17 cellular contexts compared by ENCODE assay signal in genomic region chr2:201955702-201956141, GRCh38.
A peak's percentile ranks its signal among the peaks of the same experiment; 100 is the strongest.
DNase-seq lines count a peak whose midpoint lies in the region; TF ChIP-seq lines count a peak whose summit lies in the region.
"Had no signal": no experiment of that assay in that cellular context is flagged by ENCODE, and none has a peak within 500 bp of the region (broad histone marks: within the 10 kb centered on the region; RNA-seq: fewer than 3 reads in every experiment).

No MANE protein-coding gene starts in this region.

- no peaks in the 10 kb centered on the region for H3K27me3 ChIP-seq in uterus
- H3K27me3 ChIP-seq: adrenal gland, tibial nerve had no signal

- no peak for TF ChIP-seq POLR2A in uterus (IDR thresholded peaks at IDR 0.05)

- peak overlapping the region in 1 of 2 donors; percentile 49 for H3K27ac ChIP-seq in uterus
- H3K27ac ChIP-seq: adrenal gland had no signal

- peak; percentile 14 for DNase-seq in SKM-1 treated with dmso at 0.1 percent for 144 hours (lab: John Stamatoyannopoulos, UW; ENCODE audit: unreplicated experiment)
- DNase-seq in SKM-1 (lab: John Stamatoyannopoulos, UW; ENCODE audit: unreplicated experiment): no peak
- DNase-seq in cerebellar nuclear complex (lab: John Stamatoyannopoulos, UW): peak; percentile 26 to 44
- DNase-seq in midbrain (lab: John Stamatoyannopoulos, UW): peak; percentile 27
- peak; percentile 69 to 75 for DNase-seq in uterus
- DNase-seq in islet precursor cell: no peak
- no peak for DNase-seq in activated CD4-positive, alpha-beta T cell treated with anti-CD3 and anti-CD28 coated beads, Interleukin-2, amount 50 U/mL, for 1 hour
- DNase-seq in RPMI8226: no peak
- DNase-seq: ACHN; activated CD4-positive, alpha-beta T cell treated with anti-CD3 and anti-CD28 coated beads for 1 hour; activated T-cell treated with anti-CD3 and anti-CD28 coated beads, Interleukin-2, amount 50 U/mL, for 1 hour; effector CD8-positive, alpha-beta T cell; Karpas-422; left colon; NCI-H2081 had no signal

- no peaks in the 10 kb centered on the region for H3K9me3 ChIP-seq in uterus
- H3K9me3 ChIP-seq: adrenal gland, tibial nerve had no signal

- H3K4me3 ChIP-seq in uterus: no peak overlapping the region
- H3K4me3 ChIP-seq: adrenal gland, tibial nerve had no signal

- no peaks in the 10 kb centered on the region for H3K4me1 ChIP-seq in uterus
- H3K4me1 ChIP-seq: adrenal gland had no signal

- no peaks in the 10 kb centered on the region for H3K36me3 ChIP-seq in uterus
- H3K36me3 ChIP-seq: adrenal gland, tibial nerve had no signal

- intact Hi-C loops in uterus (cut with DNase I; ENCODE audit: low total_unique reads): no loop called here

- no peak for TF ChIP-seq CTCF in uterus (IDR thresholded peaks at IDR 0.05)

Comparison
In these comparisons a context has a peak if more than half of its experiments do, and no peak if none do; other contexts are left out.
1. DNase-seq: peak in SKM-1 treated with dmso at 0.1 percent for 144 hours (single experiment), cerebellar nuclear complex (2 of 2), midbrain (single experiment) and uterus (2 of 2); none in SKM-1 (single experiment), islet precursor cell (single experiment), activated CD4-positive, alpha-beta T cell treated with anti-CD3 and anti-CD28 coated beads, Interleukin-2, amount 50 U/mL, for 1 hour (single experiment) and RPMI8226 (single experiment).